ENCODE assay signal across 18 cellular contexts in the genomic region with DNA sequence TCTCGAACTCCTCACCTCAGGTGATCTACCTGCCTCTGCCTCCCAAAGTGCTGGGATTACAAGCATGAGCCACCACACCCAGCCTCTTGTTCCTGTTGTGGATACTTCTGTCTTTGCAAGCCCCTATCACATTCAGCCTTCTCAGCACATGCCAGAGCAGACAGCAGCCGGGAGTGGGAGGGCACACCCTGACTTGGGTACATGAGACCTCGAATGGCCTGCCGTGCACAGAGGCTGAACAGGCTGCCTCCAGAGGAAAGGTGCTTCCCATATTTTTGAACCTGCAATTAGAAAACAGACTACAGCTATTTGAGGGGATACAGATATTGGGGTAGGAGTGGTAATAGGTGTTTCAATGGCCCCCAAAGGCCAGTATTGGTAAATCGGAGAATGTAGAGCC.
"Had no signal": no experiment of that assay in that cellular context is flagged by ENCODE, and none has a peak within 500 bp of the region (broad histone marks: within the 10 kb centered on the region; RNA-seq: fewer than 3 reads in every experiment).

No MANE protein-coding gene starts in this region.

- H3K27me3 ChIP-seq: colonic mucosa, pancreas, right lobe of liver, tibial nerve, vagina had no signal

- H3K4me1 ChIP-seq: colonic mucosa, pancreas, prostate gland, right lobe of liver, upper lobe of right lung, vagina had no signal

- H3K27ac ChIP-seq: colonic mucosa, pancreas, prostate gland, right lobe of liver, upper lobe of right lung, vagina had no signal

- H3K4me3 ChIP-seq: colonic mucosa, pancreas, prostate gland, right lobe of liver, tibial nerve, upper lobe of right lung, vagina had no signal

- ATAC-seq: left lobe of liver; naive thymus-derived CD8-positive, alpha-beta T cell; right lobe of liver; stimulated activated memory B cell treated with anti-CD40 and anti-IgM and Interleukin-4, amounts not matched to agents 10 μg/mL and 1 μg/mL and 100 μg/mL, for 72 hours; upper lobe of right lung had no signal

- DNase-seq: colonic mucosa; effector CD4-positive, alpha-beta T cell; erythroblast; foreskin melanocyte; hippocampal formation; mammary epithelial cell; right lobe of liver; stimulated activated CD4-positive, alpha-beta T cell treated with anti-CD3 and anti-CD28 coated beads, Interleukin-15, amount 100 ng/mL, for 24 hours; stimulated activated CD4-positive, alpha-beta T cell treated with anti-CD3 and anti-CD28 coated beads, Interleukin-1b, Interleukin-23, amount 100 ng/mL, for 48 hours; stimulated activated CD4-positive, alpha-beta T cell treated with anti-CD3 and anti-CD28 coated beads, Interleukin-4, amount 100 ng/mL, for 24 hours; upper lobe of right lung had no signal

- H3K36me3 ChIP-seq: colonic mucosa, pancreas, prostate gland, right lobe of liver, tibial nerve, upper lobe of right lung, vagina had no signal

- H3K9me3 ChIP-seq: colonic mucosa, pancreas, prostate gland, right lobe of liver, tibial nerve, upper lobe of right lung, vagina had no signal
